In genomic region chr5:79464695-79465332, GRCh38 we compare ENCODE assay signal across 9 cellular contexts. TPM values are rescaled to one million over a fixed set of nuclear protein-coding genes. Genes with fewer than 3 reads are reported as not detected.
DNase-seq lines count a peak whose midpoint lies in the region; ATAC-seq and TF ChIP-seq lines count a peak whose summit lies in the region.
"Had no signal": no experiment of that assay in that cellular context is flagged by ENCODE, and none has a peak within 500 bp of the region (broad histone marks: within the 10 kb centered on the region; RNA-seq: fewer than 3 reads in every experiment).

No MANE protein-coding gene starts in this region.

- H3K4me3 ChIP-seq in GM12864 (ENCODE audit: low read depth, low read length) = no peak overlapping the region
- no peak overlapping the region for H3K4me3 ChIP-seq in lung

- no peaks in the 10 kb centered on the region for H3K36me3 ChIP-seq in lung (ENCODE audit: control insufficient read depth in 2 of 2, insufficient read depth in 2 of 2, low read length in 2 of 2)

- H3K9me3 Mint-ChIP-seq in chondrocyte (ENCODE audit: low read depth) = no peaks in the 10 kb centered on the region
- H3K9me3 Mint-ChIP-seq: stimulated activated naive CD8-positive, alpha-beta T cell treated with anti-CD3 and anti-CD28 coated beads, Interleukin-15, Interleukin-2, amounts not matched to agents 100 ng/mL and 50 ng/mL, for 24 hours had no signal

- no peak overlapping the region for H3K27ac ChIP-seq in lung (ENCODE audit: low read depth in 1 of 2, low read length in 1 of 2)

- H3K36me3 Mint-ChIP-seq in chondrocyte (ENCODE audit: low read depth) = no peaks in the 10 kb centered on the region

- peaks cover 0 to 17% of the 10 kb centered on the region in 2 donors for H3K4me1 ChIP-seq in lung (ENCODE audit: control insufficient read depth in 2 of 2, insufficient read depth in 2 of 2, low read length in 2 of 2)

- DNase-seq in A172 (ENCODE audit: low spot score) = peak; percentile 5
- DNase-seq in GM12864 (ENCODE audit: low read depth) = peak; percentile 8
- peak; percentile 2 for DNase-seq in NCI-H2227 treated with DMSO at 0.1 percent for 48 hours (lab: John Stamatoyannopoulos, UW)
- no peak for DNase-seq in chondrocyte (ENCODE audit: low spot score)
- no peak for DNase-seq in lung (ENCODE audit: low spot score)
- no peak for DNase-seq in activated CD4-positive, alpha-beta T cell treated with anti-CD3 and anti-CD28 coated beads, Interleukin-2, amount 50 U/mL, for 48 hours

- no peaks in the 10 kb centered on the region for H3K27me3 ChIP-seq in lung (ENCODE audit: control insufficient read depth, insufficient read depth)

- H3K4me1 Mint-ChIP-seq in chondrocyte (ENCODE audit: low read depth) = peaks cover 18% of the 10 kb centered on the region

- ATAC-seq in lung (ENCODE audit: insufficient read depth, low FRiP score) (no peak), HG03521 (IDR thresholded peaks at IDR 0.05; ENCODE audit: unreplicated experiment) (no peak), HG02678 (IDR thresholded peaks at IDR 0.05; ENCODE audit: unreplicated experiment) (no peak)

- no peak overlapping the region for H3K4me3 Mint-ChIP-seq in chondrocyte (ENCODE audit: unreplicated experiment)
- H3K4me3 Mint-ChIP-seq: stimulated activated naive CD8-positive, alpha-beta T cell treated with anti-CD3 and anti-CD28 coated beads, Interleukin-15, Interleukin-2, amounts not matched to agents 100 ng/mL and 50 ng/mL, for 24 hours had no signal

- TF ChIP-seq CTCF in GM12864 (IDR thresholded peaks at IDR 0.05; ENCODE audit: low read depth, low read length, missing control alignments) (peak; percentile 49), chondrocyte (IDR thresholded peaks at IDR 0.05) (peak; percentile 88), lung (IDR thresholded peaks at IDR 0.05; ENCODE audit: control extremely low read depth, extremely low read depth) (peak; percentile 20)

- no peaks in the 10 kb centered on the region for H3K27me3 Mint-ChIP-seq in chondrocyte (ENCODE audit: low read depth)

- no peaks in the 10 kb centered on the region for H3K9me3 ChIP-seq in lung (ENCODE audit: control insufficient read depth in 2 of 2, insufficient read depth in 1 of 2, low read length in 1 of 2)

- no peak overlapping the region for H3K27ac Mint-ChIP-seq in chondrocyte (ENCODE audit: unreplicated experiment)
- H3K27ac Mint-ChIP-seq: stimulated activated naive CD8-positive, alpha-beta T cell treated with anti-CD3 and anti-CD28 coated beads, Interleukin-15, Interleukin-2, amounts not matched to agents 100 ng/mL and 50 ng/mL, for 24 hours had no signal

- WGBS in lung, 2 donors = 70 to 75% methylated on average over 6 of the region's 6 CpGs

RNA-seq across cellular contexts. Expression of gene HOMER1, which starts 49.1 kb away (rescaled TPM):
- 10.3 and 11.0 TPM in 2 replicates for total RNA-seq in A172 (2014; rRNA removed; shearing (Covaris generic))
- total RNA-seq in chondrocyte (14.3 to 19.1 TPM (median 15.8 TPM) in 3 replicates), lung (10 to 100 TPM in 1 of 2 donors, 1 to 10 TPM in 1; 7.0 to 15.4 TPM)
- 1 to 10 TPM; 1.2 to 2.0 TPM for polyA plus RNA-seq in lung

Comparison
In these comparisons a context has a peak if more than half of its experiments do, and no peak if none do; other contexts are left out.
1. DNase-seq: peak in A172 (single experiment), GM12864 (single experiment) and NCI-H2227 treated with DMSO at 0.1 percent for 48 hours (single experiment); none in chondrocyte (single experiment), lung (single experiment) and activated CD4-positive, alpha-beta T cell treated with anti-CD3 and anti-CD28 coated beads, Interleukin-2, amount 50 U/mL, for 48 hours (0 of 2).
2. CTCF ChIP-seq: peak in every context shown above with its lines; median percentile 88 in chondrocyte; 49 in GM12864; 20 in lung.